22 cellular contexts compared by ENCODE assay signal in genomic region chr2:213162515-213163118, GRCh38. TPM values are rescaled to one million over a fixed set of nuclear protein-coding genes. Genes with fewer than 3 reads are reported as not detected.
DNase-seq lines count a peak whose midpoint lies in the region; ATAC-seq and TF ChIP-seq lines count a peak whose summit lies in the region.
"Had no signal": no experiment of that assay in that cellular context is flagged by ENCODE, and none has a peak within 500 bp of the region (broad histone marks: within the 10 kb centered on the region; RNA-seq: fewer than 3 reads in every experiment).

No MANE protein-coding gene starts in this region.

- no peak overlapping the region for H3K4me3 ChIP-seq in mesenchymal stem cell (ENCODE audit: insufficient read depth in 1 of 2, low read depth in 1 of 2, low read length in 2 of 2)
- H3K4me3 ChIP-seq in psoas muscle, result no peak overlapping the region
- no peak overlapping the region for H3K4me3 ChIP-seq in ovary
- H3K4me3 ChIP-seq: esophagus squamous epithelium, GM12878, HAP-1, heart right ventricle, vagina had no signal

- TF ChIP-seq EP300 in ovary (IDR thresholded peaks at IDR 0.05), result no peak

- H3K27me3 ChIP-seq in mesenchymal stem cell (ENCODE audit: control insufficient read depth in 1 of 2, insufficient read depth in 1 of 2, low read length in 2 of 2), result no peaks in the 10 kb centered on the region
- no peaks in the 10 kb centered on the region for H3K27me3 ChIP-seq in psoas muscle (ENCODE audit: insufficient read depth in 3 of 3, low read length in 2 of 3)
- no peaks in the 10 kb centered on the region for H3K27me3 ChIP-seq in ovary
- H3K27me3 ChIP-seq: esophagus squamous epithelium, heart right ventricle, vagina had no signal

- DNase-seq in AG20443 (ENCODE audit: low spot score) (peak; percentile 16), M059J (ENCODE audit: low read depth) (peak; percentile 41), dedifferentiated amniotic fluid mesenchymal stem cell (ENCODE audit: extremely low spot score) (peak; percentile 59), mesenchymal stem cell (peak; percentile 32), psoas muscle (no peak), ovary (no peak)
- DNase-seq: activated B cell treated with CpG ODN at 0.5 μM for 24 hours; activated CD4-positive, alpha-beta memory T cell treated with anti-CD3 and anti-CD28 coated beads for 36 hours; activated gamma-delta T cell; amniotic stem cell; DMS 273 treated with DMSO at 0.1 percent for 48 hours; effector memory CD4-positive, alpha-beta T cell; esophagus squamous epithelium; heart right ventricle; NCI-H1105 treated with DMSO at 0.1 percent for 48 hours; NCI-H2081 treated with DMSO at 0.1 percent for 48 hours; right cardiac atrium had no signal

- no peak for TF ChIP-seq POLR2A in ovary (IDR thresholded peaks at IDR 0.05)

- no peak overlapping the region for H3K4me2 ChIP-seq in mesenchymal stem cell (ENCODE audit: low read length, poor library complexity, severe bottlenecking)

- no peaks in the 10 kb centered on the region for H3K4me1 ChIP-seq in mesenchymal stem cell (ENCODE audit: control insufficient read depth, insufficient read depth, low read depth, low read length)
- H3K4me1 ChIP-seq in psoas muscle, result peaks cover 4% of the 10 kb centered on the region
- no peaks in the 10 kb centered on the region for H3K4me1 ChIP-seq in ovary (ENCODE audit: insufficient read depth)
- H3K4me1 ChIP-seq: HAP-1, heart right ventricle, vagina had no signal

- ATAC-seq in psoas muscle, result no peak
- ATAC-seq in GM21381 (IDR thresholded peaks at IDR 0.05; ENCODE audit: unreplicated experiment), result no peak
- ATAC-seq in GM18520 (IDR thresholded peaks at IDR 0.05; ENCODE audit: unreplicated experiment), result no peak
- ATAC-seq: GM12878, heart right ventricle had no signal

- TF ChIP-seq CTCF in psoas muscle (IDR thresholded peaks at IDR 0.05) (no peak), ovary (IDR thresholded peaks at IDR 0.05) (no peak)

- H2BK5ac ChIP-seq in mesenchymal stem cell (ENCODE audit: low read depth, low read length, poor library complexity, severe bottlenecking), result no peak overlapping the region

- no peak overlapping the region for H3K14ac ChIP-seq in mesenchymal stem cell (ENCODE audit: low read length in 2 of 2)

- no peaks in the 10 kb centered on the region for H3K79me1 ChIP-seq in mesenchymal stem cell (replicated peaks; ENCODE audit: low read length, poor library complexity, severe bottlenecking)

- no peaks in the 10 kb centered on the region for H3K36me3 ChIP-seq in mesenchymal stem cell (ENCODE audit: control insufficient read depth in 1 of 2, insufficient read depth in 2 of 2, low read depth in 1 of 2, low read length in 2 of 2)
- no peaks in the 10 kb centered on the region for H3K36me3 ChIP-seq in psoas muscle (ENCODE audit: insufficient read depth in 1 of 2, low read depth in 1 of 2)
- H3K36me3 ChIP-seq in ovary, result no peaks in the 10 kb centered on the region
- H3K36me3 ChIP-seq: esophagus squamous epithelium, HAP-1, heart right ventricle, vagina had no signal

- no peak overlapping the region for H4K8ac ChIP-seq in mesenchymal stem cell (ENCODE audit: low read length)

- no peak overlapping the region for H2AK5ac ChIP-seq in mesenchymal stem cell (ENCODE audit: low read length, severe bottlenecking)

- H3K9ac ChIP-seq in mesenchymal stem cell (ENCODE audit: low read length), result peak overlapping the region; percentile 48

- no peak overlapping the region for H2AFZ ChIP-seq in mesenchymal stem cell (ENCODE audit: low read depth, low read length)

- no peak overlapping the region for H2BK15ac ChIP-seq in mesenchymal stem cell (ENCODE audit: low read depth, poor library complexity, severe bottlenecking)

- H3K18ac ChIP-seq in mesenchymal stem cell (ENCODE audit: low read depth in 1 of 2, low read length in 2 of 2), result no peak overlapping the region

- H2BK12ac ChIP-seq in mesenchymal stem cell (ENCODE audit: low read length in 2 of 2), result no peak overlapping the region

- H2BK120ac ChIP-seq in mesenchymal stem cell (ENCODE audit: low read depth, low read length), result no peak overlapping the region

- H3K9me3 ChIP-seq in mesenchymal stem cell (ENCODE audit: control insufficient read depth, low read length), result no peaks in the 10 kb centered on the region
- no peaks in the 10 kb centered on the region for H3K9me3 ChIP-seq in psoas muscle
- H3K9me3 ChIP-seq in ovary, result no peaks in the 10 kb centered on the region
- H3K9me3 ChIP-seq: esophagus squamous epithelium, HAP-1, heart right ventricle, vagina had no signal

- H3K27ac ChIP-seq in mesenchymal stem cell (ENCODE audit: low read length, poor library complexity, severe bottlenecking) (peak overlapping the region; percentile 82), psoas muscle (no peak overlapping the region), ovary (no peak overlapping the region)
- H3K27ac ChIP-seq: heart right ventricle, vagina had no signal

- intact Hi-C loops in psoas muscle (cut with DNase I) (no loop called here), ovary (cut with DNase I) (no loop called here)

- H3K23ac ChIP-seq in mesenchymal stem cell (ENCODE audit: low read length in 2 of 2), result no peak overlapping the region

- no CpG with 5 or more reads among the region's 4 CpGs for WGBS in mesenchymal stem cell
- 76 to 85% (median 77%) methylated on average over 4 of the region's 4 CpGs for WGBS in psoas muscle, 3 donors
- WGBS in ovary, 3 donors, result 66 to 75% (median 72%) methylated on average over 4 of the region's 4 CpGs

- no peak overlapping the region for H3K4ac ChIP-seq in mesenchymal stem cell (ENCODE audit: low read depth in 1 of 2, low read length in 2 of 2)

- no peak overlapping the region for H4K91ac ChIP-seq in mesenchymal stem cell (ENCODE audit: low read length)

RNA-seq across cellular contexts. Expression of gene IKZF2, which starts 11.2 kb away (rescaled TPM):
- total RNA-seq in M059J (2014; rRNA removed; shearing (Covaris generic)), result 8.2 and 8.3 TPM in 2 replicates
- 0.61 TPM for polyA plus RNA-seq in mesenchymal stem cell (2013, experiment 1 of 2)
- 0.63 TPM for polyA plus RNA-seq in mesenchymal stem cell (2013, experiment 2 of 2)
- total RNA-seq in psoas muscle (10 to 100 TPM in 1 of 4 donors, 1 to 10 TPM in 3; 3.2 to 11.6 (median 6.5) TPM), ovary (1 to 10 TPM; 3.3 to 7.4 (median 5.3) TPM)
- polyA plus RNA-seq in psoas muscle (1 to 10 TPM in 1 of 3 donors, under 1 TPM in 2; 0.29 to 2.2 (median 0.56) TPM), ovary (1 to 10 TPM in 1 of 2 donors, under 1 TPM in 1; 0.52 to 1.8 TPM)

Comparison
In these comparisons a context has a peak if more than half of its experiments do, and no peak if none do; other contexts are left out.
1. DNase-seq: peak in AG20443 (single experiment), M059J (single experiment), dedifferentiated amniotic fluid mesenchymal stem cell (single experiment) and mesenchymal stem cell (single experiment); none in psoas muscle (0 of 2) and ovary (0 of 5).